ENCODE assay signal across 22 cellular contexts in genomic region chr3:61080737-61081445, GRCh38.
DNase-seq lines count a peak whose midpoint lies in the region; ATAC-seq, FAIRE-seq and TF ChIP-seq lines count a peak whose summit lies in the region.
"Had no signal": no experiment of that assay in that cellular context is flagged by ENCODE, and none has a peak within 500 bp of the region (broad histone marks: within the 10 kb centered on the region; RNA-seq: fewer than 3 reads in every experiment).

No MANE protein-coding gene starts in this region.

- no TSS peak for BruUV-seq in MCF 10A (replicated peaks; lab: Mats Ljungman, UMichigan)

- H4K5ac ChIP-seq in mesendoderm (ENCODE audit: low read length), result no peak overlapping the region

- H3K27ac Mint-ChIP-seq in MCF 10A (ENCODE audit: low read depth, unreplicated experiment), result peak overlapping the region; percentile 25
- H3K27ac Mint-ChIP-seq: activated naive CD8-positive, alpha-beta T cell treated with anti-CD3 and anti-CD28 coated beads for 36 hours; IgD-negative memory B cell; naive thymus-derived CD8-positive, alpha-beta T cell had no signal

- WGBS in mesendoderm (ENCODE audit: extremely low coverage, insufficient coverage, low lambda C conversion rate), result no CpG with 5 or more reads among the region's 5 CpGs
- 42 to 43% methylated on average over 5 of the region's 5 CpGs for WGBS in esophagus squamous epithelium, 2 donors

- H4K8ac ChIP-seq in mesendoderm (ENCODE audit: low read depth, low read length), result no peak overlapping the region

- POLR2A ChIA-PET in MCF 10A (lab: Yijun Ruan, JAX), result no interaction called here

- intact Hi-C loops in MCF 10A (cut with micrococcal nuclease), result no loop called here
- intact Hi-C loops in breast epithelium (cut with DNase I; ENCODE audit: low total_unique reads), result no loop called here
- intact Hi-C loops in esophagus squamous epithelium (cut with DNase I), result no loop called here

- no peak overlapping the region for H3K4ac ChIP-seq in mesendoderm (ENCODE audit: low read depth, low read length)

- H2BK5ac ChIP-seq in mesendoderm (ENCODE audit: low read length), result no peak overlapping the region

- H3K4me1 ChIP-seq in breast epithelium (no peaks in the 10 kb centered on the region), mesendoderm (ENCODE audit: control insufficient read depth, low read depth, low read length) (no peaks in the 10 kb centered on the region), esophagus squamous epithelium (peaks cover 0 to 9% (median 4%) of the 10 kb centered on the region in 3 donors), HAP-1 (no peaks in the 10 kb centered on the region; the same call in 1 of the 2 replicates)
- H3K4me1 ChIP-seq: BE2C, Peyer's patch, prostate gland had no signal

- no peak overlapping the region for H2BK15ac ChIP-seq in mesendoderm (replicated peaks; ENCODE audit: low read depth)

- peaks cover 6% of the 10 kb centered on the region for H3K36me3 Mint-ChIP-seq in MCF 10A (ENCODE audit: insufficient read depth, unreplicated experiment)
- H3K36me3 Mint-ChIP-seq: activated naive CD8-positive, alpha-beta T cell treated with anti-CD3 and anti-CD28 coated beads for 36 hours had no signal

- peaks cover 10% of the 10 kb centered on the region for H3K9me3 Mint-ChIP-seq in MCF 10A (ENCODE audit: unreplicated experiment)
- H3K9me3 Mint-ChIP-seq: T-helper 1 cell treated with Interleukin-12 subunit alpha and Interleukin-12 subunit beta and Interleukin-4 antibody, amounts not matched to agents 30 μg/mL and 1 μg/mL, for 36 hours had no signal

- H2BK120ac ChIP-seq in mesendoderm (ENCODE audit: low read depth, low read length), result no peak overlapping the region

- H3K4me2 ChIP-seq in mesendoderm (ENCODE audit: low read length), result no peak overlapping the region

- H3K56ac ChIP-seq in mesendoderm (ENCODE audit: low read length), result no peak overlapping the region

- in situ Hi-C loops in HAP-1 (cut with MboI; ENCODE audit: low sequenced_read_pairs), result no loop called here

- no peak for FAIRE-seq in bronchial epithelial cell (lab: Jason Lieb, UNC)
- FAIRE-seq: astrocyte had no signal

- H3K79me1 ChIP-seq in mesendoderm (ENCODE audit: low read length), result no peaks in the 10 kb centered on the region

- no peak overlapping the region for H3K23ac ChIP-seq in mesendoderm (ENCODE audit: low read length)

- no peak for TF ChIP-seq CTCF in MCF 10A (IDR thresholded peaks at IDR 0.05; ENCODE audit: unreplicated experiment)
- no peak for TF ChIP-seq CTCF in breast epithelium (IDR thresholded peaks at IDR 0.05)
- no peak for TF ChIP-seq CTCF in bronchial epithelial cell (IDR thresholded peaks at IDR 0.05; ENCODE audit: insufficient read depth, low read length, severe bottlenecking)
- TF ChIP-seq CTCF in esophagus squamous epithelium (IDR thresholded peaks at IDR 0.05), result no peak

- no peak overlapping the region for H3K9ac ChIP-seq in mesendoderm (ENCODE audit: low read length)

- DNase-seq in MCF 10A (ENCODE audit: unreplicated experiment) (no peak), breast epithelium (ENCODE audit: low spot score in 2 of 2) (no peak), bronchial epithelial cell (ENCODE audit: low read depth) (peak; percentile 3), mesendoderm (peak; percentile 18), esophagus squamous epithelium (lab: John Stamatoyannopoulos, UW) (no peak), HAP-1 (ENCODE audit: low spot score in 2 of 2) (no peak)
- DNase-seq: activated CD4-positive, alpha-beta T cell treated with anti-CD3 and anti-CD28 coated beads, Interleukin-2, amount 50 U/mL, for 1 hour; activated CD8-positive, alpha-beta memory T cell treated with anti-CD3 and anti-CD28 coated beads, Interleukin-2, amount 50 U/mL, for 48 hours; activated naive CD8-positive, alpha-beta T cell treated with anti-CD3 and anti-CD28 coated beads for 36 hours; BE2C; DND-41; naive thymus-derived CD8-positive, alpha-beta T cell; NCI-H2081; NCI-H510A treated with DMSO at 0.1 percent for 48 hours; NK-92 treated with Interleukin-12 subunit alpha and Interleukin-12 subunit beta, amount 100 ng/mL, for 24 hours; Peyer's patch had no signal

- no peaks in the 10 kb centered on the region for H3K27me3 ChIP-seq in breast epithelium
- no peaks in the 10 kb centered on the region for H3K27me3 ChIP-seq in bronchial epithelial cell (ENCODE audit: control insufficient read depth, insufficient read depth, low read length)
- no peaks in the 10 kb centered on the region for H3K27me3 ChIP-seq in mesendoderm (ENCODE audit: insufficient read depth, low read length, poor library complexity)
- H3K27me3 ChIP-seq in esophagus squamous epithelium, result no peaks in the 10 kb centered on the region
- no peaks in the 10 kb centered on the region for H3K27me3 ChIP-seq in HAP-1 (ENCODE audit: low read depth)
- H3K27me3 ChIP-seq: BE2C, Peyer's patch had no signal

- H3K18ac ChIP-seq in mesendoderm (ENCODE audit: low read length), result peak overlapping the region; percentile 54

- peaks cover 12% of the 10 kb centered on the region for H3K4me1 Mint-ChIP-seq in MCF 10A (ENCODE audit: insufficient read depth, unreplicated experiment)
- H3K4me1 Mint-ChIP-seq: activated naive CD8-positive, alpha-beta T cell treated with anti-CD3 and anti-CD28 coated beads for 36 hours; IgD-negative memory B cell; naive thymus-derived CD8-positive, alpha-beta T cell had no signal

- H3K4me3 ChIP-seq in breast epithelium (no peak overlapping the region), bronchial epithelial cell (ENCODE audit: low read depth, low read length) (no peak overlapping the region), mesendoderm (ENCODE audit: low read length) (no peak overlapping the region), esophagus squamous epithelium (no peak overlapping the region), HAP-1 (no peak overlapping the region)
- H3K4me3 ChIP-seq: Peyer's patch, prostate gland had no signal

- H3K27ac ChIP-seq in breast epithelium (peak overlapping the region in 1 of 2 donors; percentile 18), mesendoderm (ENCODE audit: low read depth, low read length) (no peak overlapping the region), esophagus squamous epithelium (no peak overlapping the region)
- H3K27ac ChIP-seq: Peyer's patch, prostate gland had no signal

- H3K4me3 Mint-ChIP-seq in MCF 10A (ENCODE audit: unreplicated experiment), result no peak overlapping the region
- H3K4me3 Mint-ChIP-seq: activated naive CD8-positive, alpha-beta T cell treated with anti-CD3 and anti-CD28 coated beads for 36 hours; IgD-negative memory B cell; naive thymus-derived CD8-positive, alpha-beta T cell; T-helper 1 cell treated with Interleukin-12 subunit alpha and Interleukin-12 subunit beta and Interleukin-4 antibody, amounts not matched to agents 30 μg/mL and 1 μg/mL, for 36 hours had no signal

- no peak overlapping the region for H2AK5ac ChIP-seq in mesendoderm (ENCODE audit: low read length)

- H3K9me3 ChIP-seq in breast epithelium (no peaks in the 10 kb centered on the region), esophagus squamous epithelium (no peaks in the 10 kb centered on the region), HAP-1 (no peaks in the 10 kb centered on the region)
- H3K9me3 ChIP-seq: BE2C, Peyer's patch, prostate gland had no signal

- no peaks in the 10 kb centered on the region for H3K27me3 Mint-ChIP-seq in MCF 10A (ENCODE audit: insufficient read depth, unreplicated experiment)
- H3K27me3 Mint-ChIP-seq: activated naive CD8-positive, alpha-beta T cell treated with anti-CD3 and anti-CD28 coated beads for 36 hours; IgD-negative memory B cell; naive thymus-derived CD8-positive, alpha-beta T cell had no signal

- no peak for ATAC-seq in GM21825 (IDR thresholded peaks at IDR 0.05; ENCODE audit: unreplicated experiment)
- ATAC-seq in GM18870 (IDR thresholded peaks at IDR 0.05; ENCODE audit: unreplicated experiment), result no peak
- ATAC-seq: naive thymus-derived CD8-positive, alpha-beta T cell had no signal

- H3K36me3 ChIP-seq in breast epithelium, result no peaks in the 10 kb centered on the region
- no peaks in the 10 kb centered on the region for H3K36me3 ChIP-seq in bronchial epithelial cell (ENCODE audit: control insufficient read depth, insufficient read depth, low read length)
- no peaks in the 10 kb centered on the region for H3K36me3 ChIP-seq in mesendoderm (ENCODE audit: control insufficient read depth, insufficient read depth, low read length)
- H3K36me3 ChIP-seq in esophagus squamous epithelium, result no peaks in the 10 kb centered on the region
- no peaks in the 10 kb centered on the region for H3K36me3 ChIP-seq in HAP-1 (replicated peaks)
- H3K36me3 ChIP-seq: BE2C, Peyer's patch, prostate gland had no signal

- no peaks in the 10 kb centered on the region for H3K79me2 ChIP-seq in mesendoderm (ENCODE audit: control insufficient read depth, insufficient read depth, low read length)

- CTCF ChIA-PET in MCF 10A (lab: Yijun Ruan, JAX), result interaction anchor here (1.2 kb wide), 1 partner anchor 30 kb away, joined by 3 read pairs; no protein-coding TSS in a partner anchor

- no peak for TF ChIP-seq POLR2A in breast epithelium (IDR thresholded peaks at IDR 0.05)
- no peak for TF ChIP-seq POLR2A in esophagus squamous epithelium (IDR thresholded peaks at IDR 0.05)

Comparison
In these comparisons a context has a peak if more than half of its experiments do, and no peak if none do; other contexts are left out.
1. DNase-seq: peak in bronchial epithelial cell (single experiment) and mesendoderm (single experiment); none in MCF 10A (single experiment), breast epithelium (0 of 2), esophagus squamous epithelium (single experiment) and HAP-1 (0 of 2).